Comparison of ENCODE assay signal across 9 cellular contexts in the genomic region with DNA sequence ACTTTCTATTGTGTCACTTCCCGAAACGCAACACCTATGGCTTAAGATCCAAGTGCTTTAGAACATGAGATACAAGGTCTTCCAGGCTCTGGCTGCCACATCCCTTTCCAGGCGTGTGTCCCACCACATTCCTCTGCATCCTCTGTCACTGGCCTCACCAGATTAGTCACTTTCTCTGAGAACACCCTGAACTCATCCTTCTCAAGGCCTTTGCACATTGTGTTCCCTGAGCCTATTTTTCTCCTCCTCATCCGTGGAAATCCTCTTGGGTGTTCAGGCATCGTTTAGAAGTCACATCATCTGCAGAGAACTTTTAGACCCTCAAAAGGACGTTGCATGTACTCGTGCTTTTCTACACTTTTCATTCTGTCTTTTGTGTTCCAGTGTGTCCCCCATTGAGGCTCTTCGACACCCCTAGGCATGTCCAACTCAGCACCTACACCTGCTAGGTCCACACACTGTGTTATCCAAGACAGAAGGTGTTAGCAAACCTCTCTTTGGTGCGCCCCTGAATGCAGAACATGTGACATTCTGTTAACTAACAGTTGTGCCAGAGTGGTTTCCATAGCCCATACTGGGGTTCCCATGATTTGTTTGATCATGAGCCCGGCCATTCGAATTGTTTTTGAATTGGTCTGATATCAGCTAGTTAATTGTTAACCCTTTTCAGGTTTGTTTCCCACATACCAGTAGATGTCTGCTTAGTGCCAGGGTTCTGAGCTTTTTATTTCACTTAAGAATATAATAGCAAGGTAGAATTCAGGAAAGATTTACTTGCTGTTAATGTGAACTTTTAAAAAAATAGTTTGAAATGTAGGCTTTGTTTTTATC.
DNase-seq lines count a peak whose midpoint lies in the region; ATAC-seq and TF ChIP-seq lines count a peak whose summit lies in the region.
"Had no signal": no experiment of that assay in that cellular context is flagged by ENCODE, and none has a peak within 500 bp of the region (broad histone marks: within the 10 kb centered on the region; RNA-seq: fewer than 3 reads in every experiment).

No MANE protein-coding gene starts in this region.

- no peak overlapping the region for H3K4me3 Mint-ChIP-seq in T-helper 17 cell
- H3K4me3 Mint-ChIP-seq: activated CD4-positive, alpha-beta T cell treated with anti-CD3 and anti-CD28 coated beads, Interleukin-2, amount 10 ng/mL, durations not matched to agents 7 days and 5 days; activated naive CD8-positive, alpha-beta T cell had no signal

- H3K4me3 ChIP-seq in fibroblast of pulmonary artery (replicated peaks; ENCODE audit: low read depth, low read length): no peak overlapping the region
- no peak overlapping the region for H3K4me3 ChIP-seq in left lung

- H3K27ac ChIP-seq in left lung: no peak overlapping the region

- intact Hi-C loops in left lung (cut with DNase I): no loop called here

- TF ChIP-seq CTCF in fibroblast of pulmonary artery (IDR thresholded peaks at IDR 0.05; ENCODE audit: low read length, missing control alignments) (no peak), left lung (IDR thresholded peaks at IDR 0.05) (no peak)

- H3K36me3 ChIP-seq in left lung: peaks cover 0 to 6% of the 10 kb centered on the region in 2 donors

- no peaks in the 10 kb centered on the region for H3K27me3 ChIP-seq in left lung

- H3K27me3 Mint-ChIP-seq in T-helper 17 cell: no peaks in the 10 kb centered on the region
- H3K27me3 Mint-ChIP-seq: activated CD4-positive, alpha-beta T cell treated with anti-CD3 and anti-CD28 coated beads, Interleukin-2, amount 10 ng/mL, durations not matched to agents 7 days and 5 days; activated naive CD8-positive, alpha-beta T cell had no signal

- H3K27ac Mint-ChIP-seq in T-helper 17 cell: peak overlapping the region; percentile 32
- H3K27ac Mint-ChIP-seq: activated CD4-positive, alpha-beta T cell treated with anti-CD3 and anti-CD28 coated beads, Interleukin-2, amount 10 ng/mL, durations not matched to agents 7 days and 5 days; activated naive CD8-positive, alpha-beta T cell had no signal

- peaks cover 20% of the 10 kb centered on the region for H3K4me1 Mint-ChIP-seq in T-helper 17 cell

- peaks cover 9% of the 10 kb centered on the region for H3K36me3 Mint-ChIP-seq in T-helper 17 cell (ENCODE audit: low read depth)

- no peaks in the 10 kb centered on the region for H3K9me3 ChIP-seq in T-helper 17 cell (ENCODE audit: control insufficient read depth, low read length, poor library complexity, severe bottlenecking)
- H3K9me3 ChIP-seq in left lung: no peaks in the 10 kb centered on the region

- no peak for DNase-seq in T-helper 17 cell
- peak; percentile 67 for DNase-seq in fibroblast of pulmonary artery (ENCODE audit: low read depth)
- DNase-seq in non-pigmented ciliary epithelial cell (ENCODE audit: low read depth): peak; percentile 58
- no peak for DNase-seq in left lung
- DNase-seq in SW480 (ENCODE audit: low spot score): no peak
- DNase-seq in NCI-H226: no peak
- DNase-seq: activated CD4-positive, alpha-beta T cell treated with anti-CD3 and anti-CD28 coated beads, Interleukin-2, amount 10 ng/mL, durations not matched to agents 7 days and 5 days had no signal

- peaks cover 8 to 25% of the 10 kb centered on the region in 2 donors for H3K4me1 ChIP-seq in left lung

- no peak for ATAC-seq in T-helper 17 cell
- no peak for ATAC-seq in left lung
- ATAC-seq in HG02623 (IDR thresholded peaks at IDR 0.05; ENCODE audit: unreplicated experiment): no peak

Comparison
In these comparisons a context has a peak if more than half of its experiments do, and no peak if none do; other contexts are left out.
1. DNase-seq: peak in fibroblast of pulmonary artery (single experiment) and non-pigmented ciliary epithelial cell (single experiment); none in T-helper 17 cell (0 of 3), left lung (0 of 2), SW480 (single experiment) and NCI-H226 (single experiment).